In the genomic region with DNA sequence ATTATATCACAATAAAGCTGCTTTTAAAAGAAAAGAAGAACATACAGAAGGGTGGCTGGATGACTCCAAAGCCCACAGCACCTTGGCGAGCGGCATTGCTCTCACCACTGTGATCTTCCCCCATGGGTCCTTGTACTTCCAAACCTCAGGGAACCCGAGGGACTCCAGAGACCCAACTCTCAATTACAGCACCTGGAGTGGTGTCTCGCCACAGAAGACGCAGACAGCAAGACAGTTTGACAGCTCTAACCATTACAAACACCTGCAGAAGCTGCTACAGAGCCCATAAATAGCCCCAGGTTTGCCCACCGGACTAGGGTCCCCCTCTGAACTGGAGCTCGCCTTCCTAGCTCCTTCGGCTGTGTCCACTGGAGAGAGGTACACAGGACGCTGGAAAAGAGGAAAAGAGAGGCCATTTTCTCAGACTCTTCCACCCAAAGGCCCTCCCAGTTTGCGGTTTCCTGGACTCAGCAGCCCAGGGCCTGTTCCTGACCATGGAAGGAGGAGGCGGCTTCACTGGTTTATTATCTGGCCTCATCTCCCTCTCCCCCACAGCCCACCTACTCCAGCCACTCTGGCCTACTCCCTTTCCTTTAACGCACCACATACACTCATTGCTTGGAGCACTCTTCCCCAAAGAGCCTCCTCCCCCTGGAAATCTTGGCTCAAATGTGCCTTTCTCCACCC, we compare ENCODE assay signal across 14 cellular contexts. TPM values are rescaled to one million over a fixed set of nuclear protein-coding genes. Genes with fewer than 3 reads are reported as not detected.
DNase-seq lines count a peak whose midpoint lies in the region; ATAC-seq, FAIRE-seq and TF ChIP-seq lines count a peak whose summit lies in the region.
"Had no signal": no experiment of that assay in that cellular context is flagged by ENCODE, and none has a peak within 500 bp of the region (broad histone marks: within the 10 kb centered on the region; RNA-seq: fewer than 3 reads in every experiment).

No MANE protein-coding gene starts in this region.

- no peaks in the 10 kb centered on the region for H3K27me3 Mint-ChIP-seq in CD4-positive, alpha-beta T cell
- H3K27me3 Mint-ChIP-seq in activated T-helper 1 cell treated with anti-CD3 and anti-CD28 coated beads, Interleukin-12 subunit alpha, Interleukin-12 subunit beta, Interleukin-2, Interleukin-4 antibody, amounts not matched to agents 30 ng/mL and 10 ng/mL and 1 ng/mL, durations not matched to agents 14 hours and 24 hours and 36 hours (ENCODE audit: insufficient read depth) = peaks cover 9% of the 10 kb centered on the region
- no peaks in the 10 kb centered on the region for H3K27me3 Mint-ChIP-seq in natural killer cell (ENCODE audit: low read depth in 2 of 2)
- H3K27me3 Mint-ChIP-seq: stimulated activated naive CD8-positive, alpha-beta T cell treated with anti-CD3 and anti-CD28 coated beads, Interleukin-15, amount 100 ng/mL, for 72 hours had no signal

- DNase-seq in CD4-positive, alpha-beta T cell = no peak
- DNase-seq in GM12892 (ENCODE audit: insufficient read length) (no peak), natural killer cell (no peak), NCI-H187 (lab: John Stamatoyannopoulos, UW) (no peak)
- no peak for DNase-seq in activated T-helper 1 cell treated with anti-CD3 and anti-CD28 coated beads, Interleukin-12 subunit alpha, Interleukin-12 subunit beta, Interleukin-2, Interleukin-4 antibody, amounts not matched to agents 30 ng/mL and 10 ng/mL and 1 ng/mL, durations not matched to agents 14 hours and 24 hours and 36 hours (ENCODE audit: low spot score)
- DNase-seq in activated effector memory CD4-positive, alpha-beta T cell treated with anti-CD3 and anti-CD28 coated beads, Interleukin-2, amount 50 U/mL, for 16 hours = no peak
- DNase-seq: NCI-H2171; stimulated activated CD4-positive, alpha-beta T cell treated with anti-CD3 and anti-CD28 coated beads, Interleukin-2, amount 100 ng/mL, for 24 hours; stimulated activated naive CD8-positive, alpha-beta T cell treated with anti-CD3 and anti-CD28 coated beads, Interleukin-15, amount 100 ng/mL, for 72 hours; T1000 had no signal

- no peak overlapping the region for H3K27ac ChIP-seq in CD4-positive, alpha-beta T cell (ENCODE audit: low read depth, low read length)
- H3K27ac ChIP-seq: breast epithelium, parathyroid adenoma had no signal

- peaks cover 15% of the 10 kb centered on the region for H3K4me1 Mint-ChIP-seq in CD4-positive, alpha-beta T cell (ENCODE audit: low read depth)
- H3K4me1 Mint-ChIP-seq in activated T-helper 1 cell treated with anti-CD3 and anti-CD28 coated beads, Interleukin-12 subunit alpha, Interleukin-12 subunit beta, Interleukin-2, Interleukin-4 antibody, amounts not matched to agents 30 ng/mL and 10 ng/mL and 1 ng/mL, durations not matched to agents 14 hours and 24 hours and 36 hours (ENCODE audit: low read depth) = peaks cover 27% of the 10 kb centered on the region
- peaks cover 70 to 74% of the 10 kb centered on the region in 2 donors for H3K4me1 Mint-ChIP-seq in natural killer cell

- peak; percentile 89 for FAIRE-seq in GM12892 (lab: Jason Lieb, UNC)

- peak overlapping the region; percentile 21 for H3K4me3 Mint-ChIP-seq in CD4-positive, alpha-beta T cell
- peak overlapping the region; percentile 29 for H3K4me3 Mint-ChIP-seq in activated T-helper 1 cell treated with anti-CD3 and anti-CD28 coated beads, Interleukin-12 subunit alpha, Interleukin-12 subunit beta, Interleukin-2, Interleukin-4 antibody, amounts not matched to agents 30 ng/mL and 10 ng/mL and 1 ng/mL, durations not matched to agents 14 hours and 24 hours and 36 hours
- H3K4me3 Mint-ChIP-seq in natural killer cell = peak overlapping the region; percentile 99

- H3K9me3 Mint-ChIP-seq in CD4-positive, alpha-beta T cell = no peaks in the 10 kb centered on the region
- H3K9me3 Mint-ChIP-seq in activated T-helper 1 cell treated with anti-CD3 and anti-CD28 coated beads, Interleukin-12 subunit alpha, Interleukin-12 subunit beta, Interleukin-2, Interleukin-4 antibody, amounts not matched to agents 30 ng/mL and 10 ng/mL and 1 ng/mL, durations not matched to agents 14 hours and 24 hours and 36 hours = no peaks in the 10 kb centered on the region
- no peaks in the 10 kb centered on the region for H3K9me3 Mint-ChIP-seq in natural killer cell
- H3K9me3 Mint-ChIP-seq: stimulated activated naive CD8-positive, alpha-beta T cell treated with anti-CD3 and anti-CD28 coated beads, Interleukin-15, amount 100 ng/mL, for 72 hours had no signal

- TF ChIP-seq POLR2A in GM12892 (IDR thresholded peaks at IDR 0.05; ENCODE audit: low read depth, low read length) (no peak), GM18505 (IDR thresholded peaks at IDR 0.05; ENCODE audit: borderline replicate concordance, extremely low read depth, insufficient read depth, insufficient read length) (no peak)

- no peaks in the 10 kb centered on the region for H3K36me3 Mint-ChIP-seq in CD4-positive, alpha-beta T cell (ENCODE audit: low read depth)
- H3K36me3 Mint-ChIP-seq in activated T-helper 1 cell treated with anti-CD3 and anti-CD28 coated beads, Interleukin-12 subunit alpha, Interleukin-12 subunit beta, Interleukin-2, Interleukin-4 antibody, amounts not matched to agents 30 ng/mL and 10 ng/mL and 1 ng/mL, durations not matched to agents 14 hours and 24 hours and 36 hours (ENCODE audit: low read depth) = no peaks in the 10 kb centered on the region
- H3K36me3 Mint-ChIP-seq in natural killer cell = no peaks in the 10 kb centered on the region

- no peak for ATAC-seq in CD4-positive, alpha-beta T cell (ENCODE audit: poor library complexity)
- no peak for ATAC-seq in natural killer cell
- no peak for ATAC-seq in GM19467 (IDR thresholded peaks at IDR 0.05; ENCODE audit: unreplicated experiment)
- no peak for ATAC-seq in GM18505 (IDR thresholded peaks at IDR 0.05; ENCODE audit: unreplicated experiment)
- ATAC-seq: stimulated activated naive CD8-positive, alpha-beta T cell treated with anti-CD3 and anti-CD28 coated beads, Interleukin-15, amount 100 ng/mL, for 72 hours had no signal

- H3K27ac Mint-ChIP-seq in CD4-positive, alpha-beta T cell = no peak overlapping the region
- H3K27ac Mint-ChIP-seq in activated T-helper 1 cell treated with anti-CD3 and anti-CD28 coated beads, Interleukin-12 subunit alpha, Interleukin-12 subunit beta, Interleukin-2, Interleukin-4 antibody, amounts not matched to agents 30 ng/mL and 10 ng/mL and 1 ng/mL, durations not matched to agents 14 hours and 24 hours and 36 hours = no peak overlapping the region
- H3K27ac Mint-ChIP-seq in natural killer cell = peak overlapping the region; percentile 97

- intact Hi-C loops in CD4-positive, alpha-beta T cell (cut with DNase I, micrococcal nuclease) = loop anchor here in 1 of 2 experiments (10.0 kb wide), 1 partner anchor 134 kb away; the partner anchor contains the start of gene TM9SF3
- intact Hi-C loops in activated T-helper 1 cell treated with anti-CD3 and anti-CD28 coated beads, Interleukin-12 subunit alpha, Interleukin-12 subunit beta, Interleukin-2, Interleukin-4 antibody, amounts not matched to agents 30 ng/mL and 10 ng/mL and 1 ng/mL, durations not matched to agents 14 hours and 24 hours and 36 hours (cut with micrococcal nuclease) = no loop called here
- intact Hi-C loops in natural killer cell (cut with micrococcal nuclease) = loop anchor here (2.0 kb wide), 1 partner anchor 66 kb away; no protein-coding TSS in a partner anchor

- POLR2A ChIA-PET in CD4-positive, alpha-beta T cell (lab: Charles Lee) = no interaction called here

- no peaks in the 10 kb centered on the region for H3K9me3 ChIP-seq in CD4-positive, alpha-beta T cell (ENCODE audit: control insufficient read depth, low read length)
- H3K9me3 ChIP-seq: breast epithelium had no signal

- H3K27me3 ChIP-seq in CD4-positive, alpha-beta T cell (ENCODE audit: control insufficient read depth, insufficient read depth, low read length) = no peaks in the 10 kb centered on the region
- H3K27me3 ChIP-seq: breast epithelium had no signal

- TF ChIP-seq CTCF in CD4-positive, alpha-beta T cell (IDR thresholded peaks at IDR 0.05) = no peak
- TF ChIP-seq CTCF in natural killer cell (IDR thresholded peaks at IDR 0.05) = no peak

- CTCF ChIA-PET in CD4-positive, alpha-beta T cell (lab: Charles Lee) = no interaction called here

RNA-seq across cellular contexts. Expression of gene PIK3AP1, which starts 1.9 kb away (rescaled TPM):
- under 1 TPM; 0.58 to 0.59 TPM for total RNA-seq in CD4-positive, alpha-beta T cell
- 115 TPM for polyA plus RNA-seq in GM12892 (2012; ENCODE audit: missing spikeins)
- 8.2 and 9.9 TPM in 2 replicates for total RNA-seq in activated T-helper 1 cell treated with anti-CD3 and anti-CD28 coated beads, Interleukin-12 subunit alpha, Interleukin-12 subunit beta, Interleukin-2, Interleukin-4 antibody, amounts not matched to agents 30 ng/mL and 10 ng/mL and 1 ng/mL, durations not matched to agents 14 hours and 24 hours and 36 hours
- total RNA-seq in natural killer cell = 100 to 1,000 TPM in 1 of 3 donors, 10 to 100 TPM in 2; 95.3 to 137 (median 97.1) TPM

Comparison
In these comparisons a context has a peak if more than half of its experiments do, and no peak if none do; other contexts are left out.
1. H3K27ac Mint-ChIP-seq: peak in natural killer cell (2 of 2); none in CD4-positive, alpha-beta T cell (single experiment) and activated T-helper 1 cell treated with anti-CD3 and anti-CD28 coated beads, Interleukin-12 subunit alpha, Interleukin-12 subunit beta, Interleukin-2, Interleukin-4 antibody, amounts not matched to agents 30 ng/mL and 10 ng/mL and 1 ng/mL, durations not matched to agents 14 hours and 24 hours and 36 hours (single experiment).
2. H3K4me3 Mint-ChIP-seq: peak in every context shown above with its lines; median percentile 99 in natural killer cell; 29 in activated T-helper 1 cell treated with anti-CD3 and anti-CD28 coated beads, Interleukin-12 subunit alpha, Interleukin-12 subunit beta, Interleukin-2, Interleukin-4 antibody, amounts not matched to agents 30 ng/mL and 10 ng/mL and 1 ng/mL, durations not matched to agents 14 hours and 24 hours and 36 hours; 21 in CD4-positive, alpha-beta T cell.